21 cellular contexts compared by ENCODE assay signal in genomic region chr1:241630899-241631298, GRCh38. TPM values are rescaled to one million over a fixed set of nuclear protein-coding genes. Genes with fewer than 3 reads are reported as not detected.
DNase-seq lines count a peak whose midpoint lies in the region; ATAC-seq, FAIRE-seq and TF ChIP-seq lines count a peak whose summit lies in the region.
"Had no signal": no experiment of that assay in that cellular context is flagged by ENCODE, and none has a peak within 500 bp of the region (broad histone marks: within the 10 kb centered on the region; RNA-seq: fewer than 3 reads in every experiment).

No MANE protein-coding gene starts in this region.

- H3K4me1 ChIP-seq in breast epithelium (no peaks in the 10 kb centered on the region), small intestine (ENCODE audit: control insufficient read depth in 2 of 2, insufficient read depth in 1 of 2, low read depth in 1 of 2, low read length in 1 of 2) (no peaks in the 10 kb centered on the region)
- H3K4me1 ChIP-seq: HAP-1 had no signal

- DNase-seq in MCF 10A (ENCODE audit: unreplicated experiment) (no peak), breast epithelium (ENCODE audit: low spot score in 2 of 2) (no peak), small intestine (no peak), T-helper 9 cell (no peak)
- DNase-seq: C1 segment of cervical spinal cord; Caco-2; CD4-positive, alpha-beta memory T cell; DMS153; DND-41; GDM1; GOT3; HFFc6 had no signal

- intact Hi-C loops in MCF 10A (cut with micrococcal nuclease) (no loop called here), breast epithelium (cut with DNase I; ENCODE audit: low total_unique reads) (no loop called here)

- no peak overlapping the region for H3K4me3 Mint-ChIP-seq in MCF 10A (ENCODE audit: unreplicated experiment)
- H3K4me3 Mint-ChIP-seq: B cell; CD4-positive, alpha-beta memory T cell had no signal

- H3K4me1 Mint-ChIP-seq in MCF 10A (ENCODE audit: insufficient read depth, unreplicated experiment), result peaks cover 60% of the 10 kb centered on the region

- H3K9me3 ChIP-seq in breast epithelium (no peaks in the 10 kb centered on the region), small intestine (ENCODE audit: control insufficient read depth, low read depth) (no peaks in the 10 kb centered on the region)
- H3K9me3 ChIP-seq: HAP-1 had no signal

- H3K4me3 ChIP-seq in breast epithelium (no peak overlapping the region), small intestine (ENCODE audit: low read depth in 1 of 2, low read length in 2 of 2) (no peak overlapping the region)
- H3K4me3 ChIP-seq: GM12878, HAP-1 had no signal

- POLR2A ChIA-PET in MCF 10A (lab: Yijun Ruan, JAX), result no interaction called here

- CTCF ChIA-PET in MCF 10A (lab: Yijun Ruan, JAX), result interaction anchor here (1.2 kb wide), 1 partner anchor 20 kb away, joined by 6 read pairs; no protein-coding TSS in a partner anchor

- peak overlapping the region; percentile 52 for H3K27ac Mint-ChIP-seq in MCF 10A (ENCODE audit: low read depth, unreplicated experiment)
- H3K27ac Mint-ChIP-seq: CD4-positive, alpha-beta memory T cell; HFFc6 had no signal

- no peak for TF ChIP-seq POLR2A in breast epithelium (IDR thresholded peaks at IDR 0.05)

- no peaks in the 10 kb centered on the region for H3K9me3 Mint-ChIP-seq in MCF 10A (ENCODE audit: unreplicated experiment)
- H3K9me3 Mint-ChIP-seq: CD4-positive, alpha-beta memory T cell; HFFc6 had no signal

- H3K36me3 Mint-ChIP-seq in MCF 10A (ENCODE audit: insufficient read depth, unreplicated experiment), result peaks cover 92% of the 10 kb centered on the region

- ATAC-seq in GM21825 (IDR thresholded peaks at IDR 0.05; ENCODE audit: unreplicated experiment), result no peak
- ATAC-seq: GM12878 had no signal

- H3K36me3 ChIP-seq in breast epithelium (no peaks in the 10 kb centered on the region), small intestine (ENCODE audit: control insufficient read depth in 2 of 2, insufficient read depth in 2 of 2, low read length in 2 of 2) (no peaks in the 10 kb centered on the region)

- H3K27me3 ChIP-seq in breast epithelium (no peaks in the 10 kb centered on the region), small intestine (ENCODE audit: control insufficient read depth in 2 of 2, insufficient read depth in 2 of 2, low read length in 2 of 2) (no peaks in the 10 kb centered on the region)

- TF ChIP-seq CTCF in MCF 10A (IDR thresholded peaks at IDR 0.05; ENCODE audit: unreplicated experiment) (no peak), breast epithelium (IDR thresholded peaks at IDR 0.05) (no peak)

- 93 to 100% (median 98%) methylated on average over 2 of the region's 2 CpGs for WGBS in small intestine, 3 donors

- H3K27ac ChIP-seq in breast epithelium (no peak overlapping the region), small intestine (ENCODE audit: low read depth in 1 of 2, low read length in 1 of 2) (no peak overlapping the region)
- H3K27ac ChIP-seq: 22Rv1 had no signal

- FAIRE-seq in islet of Langerhans (lab: Jason Lieb, UNC) (peak; percentile 58), small intestine (lab: Jason Lieb, UNC) (peak; percentile 47)
- FAIRE-seq: GM12878, GM19239, H54 had no signal

- H3K27me3 Mint-ChIP-seq in MCF 10A (ENCODE audit: insufficient read depth, unreplicated experiment), result no peaks in the 10 kb centered on the region
- H3K27me3 Mint-ChIP-seq: B cell; CD4-positive, alpha-beta memory T cell had no signal

- no TSS peak for BruUV-seq in MCF 10A (replicated peaks; lab: Mats Ljungman, UMichigan)

RNA-seq across cellular contexts. Expression of gene CHML, which starts 9.3 kb away (rescaled TPM):
- total RNA-seq in MCF 10A (2022), result 33.7 and 33.8 TPM in 2 replicates
- total RNA-seq in breast epithelium, result 1 to 10 TPM; 6.4 to 7.5 (median 7.2) TPM
- polyA plus RNA-seq in small intestine, result 1 to 10 TPM; 1.3 to 2.6 (median 1.9) TPM

RNA-seq across cellular contexts. Expression of gene OPN3, which starts 9.3 kb away (rescaled TPM):
- 45.6 and 56.1 TPM in 2 replicates for total RNA-seq in MCF 10A (2022)
- total RNA-seq in breast epithelium, result 10 to 100 TPM; 12.0 to 22.4 (median 16.1) TPM
- polyA plus RNA-seq in small intestine, result 1 to 10 TPM; 5.0 to 9.2 (median 8.1) TPM

RNA-seq across cellular contexts. Expression of gene WDR64, which starts 21.2 kb away (rescaled TPM):
- total RNA-seq in MCF 10A (2022) (not detected in 2 replicates), breast epithelium (not detected)
- not detected for polyA plus RNA-seq in small intestine
- total RNA-seq: B cell; Caco-2; CD4-positive, alpha-beta memory T cell; GM12878; HFFc6 had no signal
- polyA plus RNA-seq: AG04450 had no signal
